1 cellular context compared by ENCODE assay signal in the genomic region with DNA sequence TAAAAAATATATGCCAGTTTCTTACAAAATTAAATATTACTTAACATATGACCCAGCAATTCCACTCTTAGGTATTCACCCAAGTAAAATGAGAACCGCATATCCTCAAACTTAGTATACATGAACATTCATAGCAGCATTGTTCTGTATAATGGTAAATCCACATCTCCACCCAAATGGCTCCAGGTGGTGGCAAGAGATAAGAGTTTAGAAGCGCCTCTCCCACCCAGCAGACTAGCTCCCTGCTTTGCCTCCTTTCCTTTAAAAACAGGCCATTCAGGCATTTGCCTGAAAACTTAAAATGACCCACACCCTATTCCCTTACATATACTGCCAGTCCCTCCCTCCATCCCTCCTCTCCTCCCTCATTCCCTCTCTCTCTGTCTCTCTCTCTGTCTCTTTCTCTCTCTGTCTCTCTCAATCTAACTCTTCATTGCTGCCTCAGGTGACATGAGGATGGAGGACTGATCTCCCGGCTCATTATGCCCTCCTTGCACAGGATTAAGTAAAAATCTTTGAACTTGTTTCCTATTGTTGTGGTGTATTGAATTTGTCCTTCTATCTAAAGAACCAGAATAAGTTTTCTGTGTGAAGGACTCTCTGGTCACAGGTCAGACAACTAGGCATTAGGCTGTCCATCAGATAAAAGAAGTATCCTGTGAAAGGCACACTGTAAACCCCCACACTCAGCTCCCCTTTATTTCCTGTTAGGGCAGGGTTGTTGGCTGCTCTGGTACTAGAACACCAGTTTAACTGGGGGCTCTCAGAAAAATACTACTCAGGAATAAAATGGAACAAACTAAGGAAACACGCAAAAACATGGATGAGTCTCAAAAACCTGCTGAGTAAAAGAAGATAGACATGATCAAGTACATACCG.
TF ChIP-seq lines count a peak whose summit lies in the region.

No MANE protein-coding gene starts in this region.

TF ChIP-seq in K562, 482 proteins besides CTCF, POLR2A, EP300 and RAD21 (continued from another document and continues in another):
- no peak for TF ChIP-seq TSHZ1 (CRISPR knock-in tag; IDR thresholded peaks at IDR 0.05)
- peak; percentile 66; the same call in 1 of the 2 replicates for TF ChIP-seq DNMT1 (IDR thresholded peaks at IDR 0.05)
- TF ChIP-seq SFPQ (IDR thresholded peaks at IDR 0.05; ENCODE audit: low read depth, low read length) = no peak
- TF ChIP-seq, protein P1, sequence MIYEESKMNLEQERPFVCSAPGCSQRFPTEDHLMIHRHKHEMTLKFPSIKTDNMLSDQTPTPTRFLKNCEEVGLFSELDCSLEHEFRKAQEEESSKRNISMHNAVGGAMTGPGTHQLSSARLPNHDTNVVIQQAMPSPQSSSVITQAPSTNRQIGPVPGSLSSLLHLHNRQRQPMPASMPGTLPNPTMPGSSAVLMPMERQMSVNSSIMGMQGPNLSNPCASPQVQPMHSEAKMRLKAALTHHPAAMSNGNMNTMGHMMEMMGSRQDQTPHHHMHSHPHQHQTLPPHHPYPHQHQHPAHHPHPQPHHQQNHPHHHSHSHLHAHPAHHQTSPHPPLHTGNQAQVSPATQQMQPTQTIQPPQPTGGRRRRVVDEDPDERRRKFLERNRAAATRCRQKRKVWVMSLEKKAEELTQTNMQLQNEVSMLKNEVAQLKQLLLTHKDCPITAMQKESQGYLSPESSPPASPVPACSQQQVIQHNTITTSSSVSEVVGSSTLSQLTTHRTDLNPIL (CRISPR knock-in tag; IDR thresholded peaks at IDR 0.05) = no peak
- peak; percentile 48 for TF ChIP-seq DACH1 (IDR thresholded peaks at IDR 0.05; ENCODE audit: partially characterized antibody)
- no peak for TF ChIP-seq ZNF239 (CRISPR knock-in tag; IDR thresholded peaks at IDR 0.05)
- TF ChIP-seq ARID2 (IDR thresholded peaks at IDR 0.05) = 0 out of 2 replicates have a peak, but pooled peaks have one; percentile 47
- peak; percentile 76 for TF ChIP-seq BCOR (IDR thresholded peaks at IDR 0.05)
- no peak for TF ChIP-seq E2F4 (CRISPR knock-in tag; IDR thresholded peaks at IDR 0.05; ENCODE audit: low read depth)
- TF ChIP-seq HDAC1 (IDR thresholded peaks at IDR 0.05) = peak; percentile 26 to 84; a peak in 2 of 4 replicates
- TF ChIP-seq MTA3 (IDR thresholded peaks at IDR 0.05; ENCODE audit: borderline replicate concordance) = peak; percentile 75; the same call in 1 of the 2 replicates
- TF ChIP-seq OTX1 (CRISPR knock-in tag; IDR thresholded peaks at IDR 0.05) = 0 out of 2 replicates have a peak, but pooled peaks have one; percentile 24
- peak; percentile 82 for TF ChIP-seq CC2D1A (IDR thresholded peaks at IDR 0.05)
- TF ChIP-seq ZNF449 (CRISPR knock-in tag; IDR thresholded peaks at IDR 0.05) = no peak
- TF ChIP-seq BHLHE40 (IDR thresholded peaks at IDR 0.05; ENCODE audit: low read length) = peak; percentile 27; the same call in 1 of the 2 replicates
- 0 out of 2 replicates have a peak, but pooled peaks have one; percentile 61 for TF ChIP-seq ZC3H8 (IDR thresholded peaks at IDR 0.05)
- TF ChIP-seq PRMT5 (CRISPR knock-in tag; IDR thresholded peaks at IDR 0.05) = no peak
- no peak for TF ChIP-seq NR2C2 (CRISPR knock-in tag; IDR thresholded peaks at IDR 0.05)
- no peak for TF ChIP-seq NR2C2 (tag; IDR thresholded peaks at IDR 0.05)
- peak; percentile 73; the same call in 1 of the 2 replicates for TF ChIP-seq ZBTB2 (IDR thresholded peaks at IDR 0.05)
- no peak for TF ChIP-seq ZNF143 (CRISPR knock-in tag; IDR thresholded peaks at IDR 0.05)
- no peak for TF ChIP-seq ZNF444 (CRISPR knock-in tag; IDR thresholded peaks at IDR 0.05)
- TF ChIP-seq ZBTB9 (CRISPR knock-in tag; IDR thresholded peaks at IDR 0.05) = no peak
- TF ChIP-seq CBX5 (IDR thresholded peaks at IDR 0.05; ENCODE audit: borderline replicate concordance, low read depth) = no peak
- TF ChIP-seq, protein P2, sequence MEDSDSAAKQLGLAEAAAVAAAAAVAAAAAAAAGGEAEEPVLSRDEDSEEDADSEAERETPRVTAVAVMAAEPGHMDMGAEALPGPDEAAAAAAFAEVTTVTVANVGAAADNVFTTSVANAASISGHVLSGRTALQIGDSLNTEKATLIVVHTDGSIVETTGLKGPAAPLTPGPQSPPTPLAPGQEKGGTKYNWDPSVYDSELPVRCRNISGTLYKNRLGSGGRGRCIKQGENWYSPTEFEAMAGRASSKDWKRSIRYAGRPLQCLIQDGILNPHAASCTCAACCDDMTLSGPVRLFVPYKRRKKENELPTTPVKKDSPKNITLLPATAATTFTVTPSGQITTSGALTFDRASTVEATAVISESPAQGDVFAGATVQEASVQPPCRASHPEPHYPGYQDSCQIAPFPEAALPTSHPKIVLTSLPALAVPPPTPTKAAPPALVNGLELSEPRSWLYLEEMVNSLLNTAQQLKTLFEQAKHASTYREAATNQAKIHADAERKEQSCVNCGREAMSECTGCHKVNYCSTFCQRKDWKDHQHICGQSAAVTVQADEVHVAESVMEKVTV (CRISPR knock-in tag; IDR thresholded peaks at IDR 0.05) = no peak
- no peak; the same call in 1 of the 2 replicates for TF ChIP-seq NCOA6 (IDR thresholded peaks at IDR 0.05)
- peak; percentile 91 for TF ChIP-seq PML (IDR thresholded peaks at IDR 0.05; ENCODE audit: low read length)
- TF ChIP-seq BDP1 (IDR thresholded peaks at IDR 0.05; ENCODE audit: insufficient read depth, insufficient read length) = no peak
- TF ChIP-seq FOS (IDR thresholded peaks at IDR 0.05; ENCODE audit: extremely low read depth, insufficient read length) = no peak
- TF ChIP-seq NRF1 (conservative IDR thresholded peaks at IDR 0.05 in 1 of 2, IDR thresholded peaks at IDR 0.05 in 1 of 2) = no peak
- TF ChIP-seq CBX2 (IDR thresholded peaks at IDR 0.05; ENCODE audit: insufficient read depth, low read length, poor library complexity, severe bottlenecking) = no peak
- TF ChIP-seq ZNF197 (CRISPR knock-in tag; IDR thresholded peaks at IDR 0.05; ENCODE audit: low read depth) = no peak
- no peak for TF ChIP-seq BMI1 (IDR thresholded peaks at IDR 0.05; ENCODE audit: low read length)
- TF ChIP-seq CEBPG (CRISPR knock-in tag; IDR thresholded peaks at IDR 0.05) = no peak
- no peak for TF ChIP-seq CEBPG (tag; conservative IDR thresholded peaks at IDR 0.05 in 1 of 2, IDR thresholded peaks at IDR 0.05 in 1 of 2)
- TF ChIP-seq MITF (IDR thresholded peaks at IDR 0.05) = no peak
- TF ChIP-seq ZNF586 (CRISPR knock-in tag; conservative IDR thresholded peaks at IDR 0.05) = no peak
- no peak for TF ChIP-seq GTF2F1 (IDR thresholded peaks at IDR 0.05; ENCODE audit: low read depth, low read length)
- TF ChIP-seq DDX20 (tag; IDR thresholded peaks at IDR 0.05; ENCODE audit: low read depth) = no peak
- TF ChIP-seq, protein P3, sequence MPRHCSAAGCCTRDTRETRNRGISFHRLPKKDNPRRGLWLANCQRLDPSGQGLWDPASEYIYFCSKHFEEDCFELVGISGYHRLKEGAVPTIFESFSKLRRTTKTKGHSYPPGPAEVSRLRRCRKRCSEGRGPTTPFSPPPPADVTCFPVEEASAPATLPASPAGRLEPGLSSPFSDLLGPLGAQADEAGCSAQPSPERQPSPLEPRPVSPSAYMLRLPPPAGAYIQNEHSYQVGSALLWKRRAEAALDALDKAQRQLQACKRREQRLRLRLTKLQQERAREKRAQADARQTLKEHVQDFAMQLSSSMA (CRISPR knock-in tag; IDR thresholded peaks at IDR 0.05) = no peak
- no peak for TF ChIP-seq YBX1 (IDR thresholded peaks at IDR 0.05)
- no peak for TF ChIP-seq ZNF57 (CRISPR knock-in tag; IDR thresholded peaks at IDR 0.05)
- no peak for TF ChIP-seq MLX (CRISPR knock-in tag; conservative IDR thresholded peaks at IDR 0.05)
- peak; percentile 54 for TF ChIP-seq NFE2 (IDR thresholded peaks at IDR 0.05; ENCODE audit: low read depth)
- peak; percentile 76 for TF ChIP-seq ELF4 (CRISPR knock-in tag; IDR thresholded peaks at IDR 0.05)
